ENCODE assay signal across 14 cellular contexts in genomic region chr15:66947471-66947870, GRCh38.
"Had no signal": no experiment of that assay in that cellular context is flagged by ENCODE, and none has a peak within 500 bp of the region (broad histone marks: within the 10 kb centered on the region; RNA-seq: fewer than 3 reads in every experiment).

No MANE protein-coding gene starts in this region.

- H3K4me3 Mint-ChIP-seq: activated CD4-positive, alpha-beta memory T cell treated with anti-CD3 and anti-CD28 coated beads for 36 hours; activated CD8-positive, alpha-beta memory T cell treated with anti-CD3 and anti-CD28 coated beads, Interleukin-2, amount 10 ng/mL, durations not matched to agents 7 days and 5 days; activated naive CD4-positive, alpha-beta T cell treated with anti-CD3 and anti-CD28 coated beads for 36 hours had no signal

- H3K9me3 Mint-ChIP-seq: activated CD4-positive, alpha-beta memory T cell treated with anti-CD3 and anti-CD28 coated beads for 36 hours; activated naive CD4-positive, alpha-beta T cell treated with anti-CD3 and anti-CD28 coated beads for 36 hours; activated T-helper 2 cell treated with anti-CD3 and anti-CD28 coated beads, Interferon-gamma antibody, Interleukin-2, Interleukin-4, amounts not matched to agents 10 μg/mL and 5 μg/mL and 100 μg/mL, durations not matched to agents 14 hours and 24 hours and 36 hours; naive thymus-derived CD4-positive, alpha-beta T cell; stimulated activated naive B cell treated with anti-CD40 and anti-IgM and Interleukin-4, amounts not matched to agents 10 μg/mL and 1 μg/mL and 100 μg/mL, for 72 hours had no signal

- H3K9ac ChIP-seq: parathyroid adenoma had no signal

- DNase-seq: activated naive CD4-positive, alpha-beta T cell treated with anti-CD3 and anti-CD28 coated beads for 36 hours; activated T-cell treated with anti-CD3 and anti-CD28 coated beads, Interleukin-2, amount 50 U/mL, for 1 hour; effector memory CD4-positive, alpha-beta T cell; glutamatergic neuron; left cardiac atrium; lower lobe of right lung had no signal

- H3K4me1 ChIP-seq: parathyroid adenoma, uterus had no signal

- H2AFZ ChIP-seq: parathyroid adenoma had no signal

- H3K27me3 ChIP-seq: tibial artery, uterus had no signal

- H3K9me3 ChIP-seq: lower lobe of right lung, uterus had no signal

- H3K79me2 ChIP-seq: parathyroid adenoma had no signal

- H3K27ac ChIP-seq: lower lobe of right lung, parathyroid adenoma, tibial artery, uterus had no signal

- H3K36me3 Mint-ChIP-seq: activated CD4-positive, alpha-beta memory T cell treated with anti-CD3 and anti-CD28 coated beads for 36 hours; activated CD8-positive, alpha-beta memory T cell treated with anti-CD3 and anti-CD28 coated beads, Interleukin-2, amount 10 ng/mL, durations not matched to agents 7 days and 5 days; naive thymus-derived CD4-positive, alpha-beta T cell had no signal

- H3K27me3 Mint-ChIP-seq: activated CD4-positive, alpha-beta memory T cell treated with anti-CD3 and anti-CD28 coated beads for 36 hours had no signal

- H3K27ac Mint-ChIP-seq: activated CD4-positive, alpha-beta memory T cell treated with anti-CD3 and anti-CD28 coated beads for 36 hours; activated CD8-positive, alpha-beta memory T cell treated with anti-CD3 and anti-CD28 coated beads, Interleukin-2, amount 10 ng/mL, durations not matched to agents 7 days and 5 days; activated naive CD4-positive, alpha-beta T cell treated with anti-CD3 and anti-CD28 coated beads for 36 hours; activated T-helper 2 cell treated with anti-CD3 and anti-CD28 coated beads, Interferon-gamma antibody, Interleukin-2, Interleukin-4, amounts not matched to agents 10 μg/mL and 5 μg/mL and 100 μg/mL, durations not matched to agents 14 hours and 24 hours and 36 hours; stimulated activated naive B cell treated with anti-CD40 and anti-IgM and Interleukin-4, amounts not matched to agents 10 μg/mL and 1 μg/mL and 100 μg/mL, for 72 hours had no signal

- H3K36me3 ChIP-seq: lower lobe of right lung, tibial artery, uterus had no signal

- H3K4me3 ChIP-seq: lower lobe of right lung, tibial artery, uterus had no signal
